ENCODE assay signal across 1 cellular context in genomic region chr15:57320543-57321220, GRCh38.
TF ChIP-seq lines count a peak whose summit lies in the region.

No MANE protein-coding gene starts in this region.

TF ChIP-seq in K562, 482 proteins besides CTCF, POLR2A, EP300 and RAD21 (continued from another document and continues in another):
- no peak for TF ChIP-seq POLR2AphosphoS5 (IDR thresholded peaks at IDR 0.05; ENCODE audit: control insufficient read depth, insufficient read depth, low read depth, low read length)
- no peak for TF ChIP-seq HMBOX1 (IDR thresholded peaks at IDR 0.05)
- TF ChIP-seq CBX2 (IDR thresholded peaks at IDR 0.05; ENCODE audit: insufficient read depth, low read length, poor library complexity, severe bottlenecking), result no peak
- no peak for TF ChIP-seq BRF1 (IDR thresholded peaks at IDR 0.05; ENCODE audit: borderline replicate concordance, extremely low read depth, insufficient read length)
- TF ChIP-seq CREB3L1 (IDR thresholded peaks at IDR 0.05; ENCODE audit: borderline replicate concordance, low read depth), result no peak
- no peak for TF ChIP-seq HINFP (tag; conservative IDR thresholded peaks at IDR 0.05; ENCODE audit: low read depth)
- peak in 1 of 2 experiments; percentile 65; a peak in 2 of 4 replicates for TF ChIP-seq ZNF639 (CRISPR knock-in tag; conservative IDR thresholded peaks at IDR 0.05 in 1 of 2, IDR thresholded peaks at IDR 0.05 in 1 of 2)
- TF ChIP-seq BRD9 (IDR thresholded peaks at IDR 0.05; ENCODE audit: low read depth, partially characterized antibody), result no peak
- no peak for TF ChIP-seq ELK3 (CRISPR knock-in tag; IDR thresholded peaks at IDR 0.05)
- TF ChIP-seq HNRNPUL1 (IDR thresholded peaks at IDR 0.05; ENCODE audit: low read length), result no peak
- no peak for TF ChIP-seq CTCFL (IDR thresholded peaks at IDR 0.05; ENCODE audit: borderline replicate concordance, insufficient read depth, low read depth, low read length, poor library complexity, severe bottlenecking)
- TF ChIP-seq CHD1 (IDR thresholded peaks at IDR 0.05; ENCODE audit: low read length), result no peak
- no peak for TF ChIP-seq THRB (CRISPR knock-in tag; conservative IDR thresholded peaks at IDR 0.05)
- TF ChIP-seq XRCC3 (IDR thresholded peaks at IDR 0.05), result no peak
- TF ChIP-seq ARID3B (CRISPR knock-in tag; IDR thresholded peaks at IDR 0.05; ENCODE audit: borderline replicate concordance), result no peak
- no peak for TF ChIP-seq CHCHD3 (CRISPR knock-in tag; IDR thresholded peaks at IDR 0.05)
- TF ChIP-seq KLF13 (tag; IDR thresholded peaks at IDR 0.05; ENCODE audit: borderline replicate concordance, low read depth), result no peak
- no peak for TF ChIP-seq ZNF324 (CRISPR knock-in tag; IDR thresholded peaks at IDR 0.05)
- no peak for TF ChIP-seq DDX20 (tag; IDR thresholded peaks at IDR 0.05; ENCODE audit: low read depth)
- no peak for TF ChIP-seq ZHX1 (conservative IDR thresholded peaks at IDR 0.05; ENCODE audit: low read length)
- 0 out of 2 replicates have a peak, but pooled peaks have one; percentile 11 for TF ChIP-seq ARID1B (IDR thresholded peaks at IDR 0.05)
- TF ChIP-seq ARID3A (IDR thresholded peaks at IDR 0.05; ENCODE audit: borderline replicate concordance, low read depth, low read length), result no peak
- no peak for TF ChIP-seq HIVEP1 (CRISPR knock-in tag; IDR thresholded peaks at IDR 0.05)
- no peak for TF ChIP-seq PTRF (tag; IDR thresholded peaks at IDR 0.05)
- no peak for TF ChIP-seq NCOA6 (IDR thresholded peaks at IDR 0.05)
- no peak for TF ChIP-seq ZNF398 (CRISPR knock-in tag; IDR thresholded peaks at IDR 0.05)
- no peak for TF ChIP-seq LCOR (CRISPR knock-in tag; IDR thresholded peaks at IDR 0.05)
- TF ChIP-seq RBM25 (IDR thresholded peaks at IDR 0.05; ENCODE audit: low read depth, low read length, severe bottlenecking), result no peak
- no peak for TF ChIP-seq FOXJ3 (CRISPR knock-in tag; IDR thresholded peaks at IDR 0.05)
- no peak for TF ChIP-seq TCF15 (CRISPR knock-in tag; IDR thresholded peaks at IDR 0.05)
- TF ChIP-seq POLR2H (tag; IDR thresholded peaks at IDR 0.05; ENCODE audit: low read depth), result no peak
- no peak for TF ChIP-seq MEIS2 (IDR thresholded peaks at IDR 0.05; ENCODE audit: partially characterized antibody)
- no peak for TF ChIP-seq MLX (CRISPR knock-in tag; conservative IDR thresholded peaks at IDR 0.05)
- TF ChIP-seq IRF9 (tag; IDR thresholded peaks at IDR 0.05), result no peak
- no peak for TF ChIP-seq KDM5B (IDR thresholded peaks at IDR 0.05; ENCODE audit: insufficient replicate concordance, low read depth, low read length)
- TF ChIP-seq KLF10 (CRISPR knock-in tag; IDR thresholded peaks at IDR 0.05), result no peak
